Comparison of ENCODE assay signal across 11 cellular contexts in the genomic region with DNA sequence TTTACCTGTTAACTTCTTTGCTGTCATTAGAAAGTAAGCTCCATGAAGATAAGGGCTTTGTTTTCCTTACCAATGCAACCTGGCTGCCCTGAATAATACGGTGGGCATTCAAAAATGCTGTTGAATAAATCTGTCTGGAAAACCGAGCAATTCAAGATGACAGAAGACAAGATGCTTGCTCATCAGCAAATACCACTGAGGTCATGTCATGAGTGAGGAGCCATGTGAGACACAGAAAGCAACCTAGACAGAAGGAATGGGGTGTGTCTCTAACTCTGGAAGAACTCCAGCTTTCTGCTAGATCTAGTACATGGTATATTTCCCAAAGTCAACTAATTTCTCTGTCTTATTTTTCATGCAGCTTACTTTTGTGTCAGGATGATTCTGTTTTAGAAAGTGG.
DNase-seq lines count a peak whose midpoint lies in the region; ATAC-seq and TF ChIP-seq lines count a peak whose summit lies in the region.
"Had no signal": no experiment of that assay in that cellular context is flagged by ENCODE, and none has a peak within 500 bp of the region (broad histone marks: within the 10 kb centered on the region; RNA-seq: fewer than 3 reads in every experiment).

No MANE protein-coding gene starts in this region.

- no peak for TF ChIP-seq CTCF in AG10803 (conservative IDR thresholded peaks at IDR 0.05; ENCODE audit: low read length)

- DNase-seq in AG10803 (ENCODE audit: low read depth) (peak; percentile 89), LoVo (ENCODE audit: low spot score) (peak; percentile 43), epidermal melanocyte (ENCODE audit: insufficient read length, low spot score) (peak; percentile 54), myocyte (ENCODE audit: low read depth) (peak; percentile 80), NCI-H2196 (lab: John Stamatoyannopoulos, UW; ENCODE audit: unreplicated experiment) (no peak), CD1c-positive myeloid dendritic cell (ENCODE audit: extremely low spot score) (no peak), germinal center (ENCODE audit: low spot score) (no peak)
- DNase-seq: activated CD4-positive, alpha-beta T cell treated with anti-CD3 and anti-CD28 coated beads, Interleukin-2, amount 10 ng/mL, durations not matched to agents 7 days and 5 days; NCI-H187; Right ventricle myocardium superior had no signal

- ATAC-seq in HG02938 (IDR thresholded peaks at IDR 0.05; ENCODE audit: unreplicated experiment), result no peak

- no peak overlapping the region for H3K4me3 ChIP-seq in AG10803 (ENCODE audit: low read length)

Comparison
In these comparisons a context has a peak if more than half of its experiments do, and no peak if none do; other contexts are left out.
1. DNase-seq: peak in AG10803 (single experiment), LoVo (single experiment), epidermal melanocyte (single experiment) and myocyte (single experiment); none in NCI-H2196 (single experiment), CD1c-positive myeloid dendritic cell (single experiment) and germinal center (single experiment).